ENCODE assay signal across 11 cellular contexts in genomic region chr6:82408952-82409421, GRCh38. TPM values are rescaled to one million over a fixed set of nuclear protein-coding genes. Genes with fewer than 3 reads are reported as not detected.
DNase-seq lines count a peak whose midpoint lies in the region; ATAC-seq and TF ChIP-seq lines count a peak whose summit lies in the region.
"Had no signal": no experiment of that assay in that cellular context is flagged by ENCODE, and none has a peak within 500 bp of the region (broad histone marks: within the 10 kb centered on the region; RNA-seq: fewer than 3 reads in every experiment).

No MANE protein-coding gene starts in this region.

- intact Hi-C loops in stomach (cut with DNase I; ENCODE audit: low total_unique reads) = no loop called here

- no peaks in the 10 kb centered on the region for H3K4me1 Mint-ChIP-seq in activated naive CD8-positive, alpha-beta T cell treated with anti-CD3 and anti-CD28 coated beads for 36 hours

- H3K4ac ChIP-seq in mesenchymal stem cell (ENCODE audit: low read depth in 1 of 2, low read length in 2 of 2) = no peak overlapping the region

- H4K91ac ChIP-seq in mesenchymal stem cell (ENCODE audit: low read length) = no peak overlapping the region

- H4K8ac ChIP-seq in mesenchymal stem cell (ENCODE audit: low read length) = no peak overlapping the region

- TF ChIP-seq POLR2A in stomach (IDR thresholded peaks at IDR 0.05) = no peak

- no peak overlapping the region for H2AFZ ChIP-seq in mesenchymal stem cell (ENCODE audit: low read depth, low read length)

- no peak overlapping the region for H2BK5ac ChIP-seq in mesenchymal stem cell (ENCODE audit: low read depth, low read length, poor library complexity, severe bottlenecking)

- peak in 1 of 2 experiments; percentile 18 for DNase-seq in SJSA1 (ENCODE audit: low read depth in 1 of 2, low spot score in 2 of 2)
- peak; percentile 77 for DNase-seq in mesenchymal stem cell
- DNase-seq in stimulated activated CD4-positive, alpha-beta T cell treated with anti-CD3 and anti-CD28 coated beads, Interleukin-15, amount 100 ng/mL, for 24 hours = no peak
- DNase-seq in HuH-7.5 (ENCODE audit: low spot score) = no peak
- no peak for DNase-seq in activated naive CD8-positive, alpha-beta T cell treated with anti-CD3 and anti-CD28 coated beads for 36 hours
- no peak for DNase-seq in stomach
- DNase-seq: left ventricle myocardium superior, NCI-H2029 treated with DMSO at 0.1 percent for 48 hours had no signal

- H3K27me3 ChIP-seq in SJSA1 (replicated peaks) = no peaks in the 10 kb centered on the region
- H3K27me3 ChIP-seq in mesenchymal stem cell (ENCODE audit: control insufficient read depth in 1 of 2, insufficient read depth in 1 of 2, low read length in 2 of 2) = no peaks in the 10 kb centered on the region
- H3K27me3 ChIP-seq in stomach = no peaks in the 10 kb centered on the region

- H3K27ac Mint-ChIP-seq in activated naive CD8-positive, alpha-beta T cell treated with anti-CD3 and anti-CD28 coated beads for 36 hours = no peak overlapping the region
- H3K27ac Mint-ChIP-seq: progenitor cell of endocrine pancreas had no signal

- no peaks in the 10 kb centered on the region for H3K9me3 Mint-ChIP-seq in activated naive CD8-positive, alpha-beta T cell treated with anti-CD3 and anti-CD28 coated beads for 36 hours

- TF ChIP-seq EP300 in stomach (IDR thresholded peaks at IDR 0.05) = no peak

- ATAC-seq in GM18867 (IDR thresholded peaks at IDR 0.05; ENCODE audit: unreplicated experiment) (peak; percentile 88), HG02798 (IDR thresholded peaks at IDR 0.05; ENCODE audit: poor library complexity, unreplicated experiment) (peak; percentile 64)
- ATAC-seq: left ventricle myocardium superior had no signal

- no peak overlapping the region for H3K23ac ChIP-seq in mesenchymal stem cell (ENCODE audit: low read length in 2 of 2)

- H3K9me3 ChIP-seq in SJSA1 (replicated peaks) (no peaks in the 10 kb centered on the region), mesenchymal stem cell (ENCODE audit: control insufficient read depth, low read length) (no peaks in the 10 kb centered on the region), stomach (no peaks in the 10 kb centered on the region)

- H3K4me3 ChIP-seq in SJSA1 (no peak overlapping the region), mesenchymal stem cell (ENCODE audit: insufficient read depth in 1 of 2, low read depth in 1 of 2, low read length in 2 of 2) (no peak overlapping the region), stomach (no peak overlapping the region)

- H3K9ac ChIP-seq in mesenchymal stem cell (ENCODE audit: low read length) = peak overlapping the region; percentile 49

- H3K79me1 ChIP-seq in mesenchymal stem cell (replicated peaks; ENCODE audit: low read length, poor library complexity, severe bottlenecking) = no peaks in the 10 kb centered on the region

- H2AK5ac ChIP-seq in mesenchymal stem cell (ENCODE audit: low read length, severe bottlenecking) = no peak overlapping the region

- H3K27ac ChIP-seq in SJSA1 (peak overlapping the region; percentile 45), mesenchymal stem cell (ENCODE audit: low read length, poor library complexity, severe bottlenecking) (no peak overlapping the region), stomach (no peak overlapping the region)

- no peaks in the 10 kb centered on the region for H3K36me3 ChIP-seq in SJSA1
- peaks cover 0 to 4% of the 10 kb centered on the region in 2 experiments for H3K36me3 ChIP-seq in mesenchymal stem cell (ENCODE audit: control insufficient read depth in 1 of 2, insufficient read depth in 2 of 2, low read depth in 1 of 2, low read length in 2 of 2)
- no peaks in the 10 kb centered on the region for H3K36me3 ChIP-seq in stomach

- no peak overlapping the region for H3K4me2 ChIP-seq in mesenchymal stem cell (ENCODE audit: low read length, poor library complexity, severe bottlenecking)

- H3K14ac ChIP-seq in mesenchymal stem cell (ENCODE audit: low read length in 2 of 2) = no peak overlapping the region

- no CpG with 5 or more reads among the region's 2 CpGs for WGBS in mesenchymal stem cell
- 78 to 86% (median 81%) methylated on average over 2 of the region's 2 CpGs for WGBS in stomach, 5 donors

- H2BK15ac ChIP-seq in mesenchymal stem cell (ENCODE audit: low read depth, poor library complexity, severe bottlenecking) = no peak overlapping the region

- no peak overlapping the region for H2BK12ac ChIP-seq in mesenchymal stem cell (ENCODE audit: low read length in 2 of 2)

- H3K36me3 Mint-ChIP-seq in activated naive CD8-positive, alpha-beta T cell treated with anti-CD3 and anti-CD28 coated beads for 36 hours = no peaks in the 10 kb centered on the region

- no peak overlapping the region for H3K4me3 Mint-ChIP-seq in activated naive CD8-positive, alpha-beta T cell treated with anti-CD3 and anti-CD28 coated beads for 36 hours

- no peak for TF ChIP-seq CTCF in stomach (IDR thresholded peaks at IDR 0.05)

- no peak overlapping the region for H3K18ac ChIP-seq in mesenchymal stem cell (ENCODE audit: low read depth in 1 of 2, low read length in 2 of 2)

- no peaks in the 10 kb centered on the region for H3K27me3 Mint-ChIP-seq in activated naive CD8-positive, alpha-beta T cell treated with anti-CD3 and anti-CD28 coated beads for 36 hours
- H3K27me3 Mint-ChIP-seq: progenitor cell of endocrine pancreas had no signal

- H3K4me1 ChIP-seq in SJSA1 (replicated peaks) (peaks cover 18% of the 10 kb centered on the region), mesenchymal stem cell (ENCODE audit: control insufficient read depth, insufficient read depth, low read depth, low read length) (no peaks in the 10 kb centered on the region), stomach (no peaks in the 10 kb centered on the region)

- H2BK120ac ChIP-seq in mesenchymal stem cell (ENCODE audit: low read depth, low read length) = no peak overlapping the region

RNA-seq across cellular contexts. Expression of gene TPBG, which starts 45.4 kb away (rescaled TPM):
- total RNA-seq in SJSA1 (2014; rRNA removed; shearing (Covaris generic)) = 37.7 and 43.8 TPM in 2 replicates
- polyA plus RNA-seq in mesenchymal stem cell (2013, experiment 1 of 2) = 55.2 TPM
- polyA plus RNA-seq in mesenchymal stem cell (2013, experiment 2 of 2) = 56.5 TPM
- not detected for total RNA-seq in activated naive CD8-positive, alpha-beta T cell treated with anti-CD3 and anti-CD28 coated beads for 36 hours
- total RNA-seq in stomach = 10 to 100 TPM in 1 of 5 donors, 1 to 10 TPM in 4; 5.3 to 17.7 (median 9.7) TPM
- polyA plus RNA-seq in stomach = 10 to 100 TPM in 1 of 3 donors, 1 to 10 TPM in 2; 1.4 to 21.2 (median 3.5) TPM

Comparison
In these comparisons a context has a peak if more than half of its experiments do, and no peak if none do; other contexts are left out.
1. RNA of gene TPBG, which starts 45.4 kb away (total RNA-seq): 37.7 to 43.8 TPM in SJSA1 and 5.3 to 17.7 TPM in stomach; not detected in activated naive CD8-positive, alpha-beta T cell treated with anti-CD3 and anti-CD28 coated beads for 36 hours; every median in the first group is over 4 times any median in the second.